ENCODE assay signal across 8 cellular contexts in the genomic region with DNA sequence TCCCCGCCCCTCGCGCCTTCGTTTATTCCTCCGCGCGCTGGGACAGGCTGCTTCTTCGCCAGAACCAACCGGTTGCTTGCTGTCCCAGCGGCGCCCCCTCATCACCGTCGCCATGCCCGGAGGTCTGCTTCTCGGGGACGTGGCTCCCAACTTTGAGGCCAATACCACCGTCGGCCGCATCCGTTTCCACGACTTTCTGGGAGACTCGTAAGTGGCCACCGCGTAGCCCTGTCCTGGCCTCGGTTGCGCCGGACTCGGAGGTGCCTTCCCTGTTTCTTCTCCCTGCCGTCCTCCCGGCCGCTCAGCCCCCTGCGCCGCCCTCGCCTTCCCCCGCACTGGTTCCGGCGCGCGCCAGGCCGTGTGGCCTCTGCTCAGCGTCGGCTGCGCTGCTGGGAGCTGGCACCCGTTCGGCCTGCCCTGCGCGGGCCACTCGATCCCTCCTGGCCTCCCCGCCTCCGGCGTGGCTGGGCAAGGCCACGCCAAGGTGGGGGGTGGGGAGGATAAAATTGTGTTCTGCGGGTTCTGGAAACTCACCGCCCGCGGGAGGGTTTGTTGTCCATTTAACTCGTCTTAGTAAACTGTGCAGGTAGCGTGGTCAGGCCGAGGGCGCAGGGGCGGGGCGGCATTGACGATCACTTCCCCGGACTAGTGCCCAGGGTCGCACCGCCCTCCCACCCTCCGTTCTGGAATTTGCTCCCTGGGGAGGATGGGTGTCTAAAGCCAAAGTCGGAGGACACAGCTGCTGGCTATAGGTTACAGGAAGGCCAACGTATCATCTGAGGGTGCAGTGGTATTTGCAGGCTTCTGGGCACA. TPM values are rescaled to one million over a fixed set of nuclear protein-coding genes. Genes with fewer than 3 reads are reported as not detected.
A peak's percentile ranks its signal among the peaks of the same experiment; 100 is the strongest.
DNase-seq lines count a peak whose midpoint lies in the region; ATAC-seq and TF ChIP-seq lines count a peak whose summit lies in the region.

A gene with protein sequence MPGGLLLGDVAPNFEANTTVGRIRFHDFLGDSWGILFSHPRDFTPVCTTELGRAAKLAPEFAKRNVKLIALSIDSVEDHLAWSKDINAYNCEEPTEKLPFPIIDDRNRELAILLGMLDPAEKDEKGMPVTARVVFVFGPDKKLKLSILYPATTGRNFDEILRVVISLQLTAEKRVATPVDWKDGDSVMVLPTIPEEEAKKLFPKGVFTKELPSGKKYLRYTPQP (plus strand): TSS at position 50 of the 813 bp plus-strand sequence. CDS start 63 bp downstream, at position 113.

- peak within 1 kb of the TSS; percentile 86 for H3K27ac ChIP-seq in CD4-positive, CD25-positive, alpha-beta regulatory T cell (ENCODE audit: insufficient read depth, low read length, poor library complexity, severe bottlenecking)
- peak within 1 kb of the TSS; percentile 92 to 99 (median 98) for H3K27ac ChIP-seq in esophagus squamous epithelium
- H3K27ac ChIP-seq in tibial artery = peak within 1 kb of the TSS; percentile 99 to 100

- peak within 1 kb of the TSS; percentile 49 to 91 (median 70) for H3K27ac Mint-ChIP-seq in CD4-positive, CD25-positive, alpha-beta regulatory T cell
- H3K27ac Mint-ChIP-seq in activated CD8-positive, alpha-beta memory T cell treated with anti-CD3 and anti-CD28 coated beads, Interleukin-2, amount 10 ng/mL, durations not matched to agents 7 days and 5 days = peak within 1 kb of the TSS; percentile 94

- H3K4me3 ChIP-seq in CD4-positive, CD25-positive, alpha-beta regulatory T cell (ENCODE audit: low read depth, low read length) = peak within 1 kb of the TSS; percentile 89
- H3K4me3 ChIP-seq in esophagus squamous epithelium (peak within 1 kb of the TSS; percentile 70 to 92 (median 88)), tibial artery (peak within 1 kb of the TSS; percentile 90 to 97)

- intact Hi-C loops in esophagus squamous epithelium (cut with DNase I) = no loop called here
- intact Hi-C loops in tibial artery (cut with DNase I; ENCODE audit: low total_unique reads) = loop anchor here (2.0 to 10.0 kb wide), 5 partner anchors 45 to 547 kb away; a partner anchor contains a TSS

- TF ChIP-seq CTCF in esophagus squamous epithelium (IDR thresholded peaks at IDR 0.05) (peak in 1 of 6 experiments; percentile 4), tibial artery (IDR thresholded peaks at IDR 0.05) (peak in 1 of 2 experiments; percentile 12)

- peak; percentile 7 to 11 for ATAC-seq in CD4-positive, CD25-positive, alpha-beta regulatory T cell (ENCODE audit: low read depth in 2 of 2)
- ATAC-seq in GM19043 (IDR thresholded peaks at IDR 0.05; ENCODE audit: low read depth, unreplicated experiment) (peak; percentile 41), HG03196 (IDR thresholded peaks at IDR 0.05; ENCODE audit: unreplicated experiment) (peak; percentile 65)
- ATAC-seq in activated CD8-positive, alpha-beta memory T cell treated with anti-CD3 and anti-CD28 coated beads, Interleukin-2, amount 10 ng/mL, durations not matched to agents 7 days and 5 days = peak; percentile 74

- no peaks in the 10 kb centered on the region for H3K27me3 ChIP-seq in CD4-positive, CD25-positive, alpha-beta regulatory T cell (ENCODE audit: control insufficient read depth, insufficient read depth, low read length)
- H3K27me3 ChIP-seq in esophagus squamous epithelium (no peaks in the 10 kb centered on the region), tibial artery (no peaks in the 10 kb centered on the region)

- CTCF ChIA-PET in activated CD8-positive, alpha-beta memory T cell treated with anti-CD3 and anti-CD28 coated beads, Interleukin-2, amount 10 ng/mL, durations not matched to agents 7 days and 5 days (lab: Charles Lee) = interaction anchor here (1.2 to 4.2 kb wide), 5 partner anchors 10 to 347 kb away, joined by 4 to 18 read pairs (median 14); a partner anchor contains a TSS

- H3K4me1 Mint-ChIP-seq in CD4-positive, CD25-positive, alpha-beta regulatory T cell = peaks cover 46 to 69% (median 57%) of the 10 kb centered on the region in 4 donors
- peaks cover 58% of the 10 kb centered on the region for H3K4me1 Mint-ChIP-seq in activated CD8-positive, alpha-beta memory T cell treated with anti-CD3 and anti-CD28 coated beads, Interleukin-2, amount 10 ng/mL, durations not matched to agents 7 days and 5 days

- peaks cover 44% of the 10 kb centered on the region for H3K4me1 ChIP-seq in CD4-positive, CD25-positive, alpha-beta regulatory T cell (ENCODE audit: control insufficient read depth, insufficient read depth, low read length, poor library complexity, severe bottlenecking)
- H3K4me1 ChIP-seq in esophagus squamous epithelium (peaks cover 41 to 70% (median 47%) of the 10 kb centered on the region in 3 donors), tibial artery (peaks cover 0 to 61% (median 38%) of the 10 kb centered on the region in 4 donors)

- peak in 3 of 4 donors; percentile 64 to 81 (median 77) for TF ChIP-seq POLR2A in esophagus squamous epithelium (IDR thresholded peaks at IDR 0.05)

- H3K36me3 ChIP-seq in CD4-positive, CD25-positive, alpha-beta regulatory T cell (ENCODE audit: control insufficient read depth, insufficient read depth, low read length) = peaks cover 23% of the 10 kb centered on the region
- peaks cover 11 to 25% (median 14%) of the 10 kb centered on the region in 3 donors for H3K36me3 ChIP-seq in esophagus squamous epithelium
- peaks cover 15 to 25% (median 21%) of the 10 kb centered on the region in 3 donors for H3K36me3 ChIP-seq in tibial artery

- no peaks in the 10 kb centered on the region for H3K9me3 Mint-ChIP-seq in CD4-positive, CD25-positive, alpha-beta regulatory T cell
- no peaks in the 10 kb centered on the region for H3K9me3 Mint-ChIP-seq in activated CD8-positive, alpha-beta memory T cell treated with anti-CD3 and anti-CD28 coated beads, Interleukin-2, amount 10 ng/mL, durations not matched to agents 7 days and 5 days (ENCODE audit: low read depth)

- WGBS in esophagus squamous epithelium, 2 donors = 0% methylated on average over 1 to 14 of the region's 69 CpGs

- DNase-seq in CD4-positive, CD25-positive, alpha-beta regulatory T cell = peak in 2 of 3 donors; percentile 77 to 80
- DNase-seq in NCI-H69 (lab: John Stamatoyannopoulos, UW) (peak; percentile 85), esophagus squamous epithelium (lab: John Stamatoyannopoulos, UW) (peak; percentile 77), myocyte (ENCODE audit: low read depth) (peak; percentile 89), tibial artery (peak; percentile 90 to 94)
- peak; percentile 91 for DNase-seq in activated CD8-positive, alpha-beta memory T cell treated with anti-CD3 and anti-CD28 coated beads, Interleukin-2, amount 10 ng/mL, durations not matched to agents 7 days and 5 days

- H3K4me3 Mint-ChIP-seq in CD4-positive, CD25-positive, alpha-beta regulatory T cell = peak within 1 kb of the TSS; percentile 91 to 94 (median 92)
- peak within 1 kb of the TSS; percentile 87 for H3K4me3 Mint-ChIP-seq in activated CD8-positive, alpha-beta memory T cell treated with anti-CD3 and anti-CD28 coated beads, Interleukin-2, amount 10 ng/mL, durations not matched to agents 7 days and 5 days

- no peaks in the 10 kb centered on the region for H3K9me3 ChIP-seq in CD4-positive, CD25-positive, alpha-beta regulatory T cell (ENCODE audit: control insufficient read depth in 2 of 2, low read length in 2 of 2)
- H3K9me3 ChIP-seq in esophagus squamous epithelium = no peaks in the 10 kb centered on the region
- H3K9me3 ChIP-seq in tibial artery = no peaks in the 10 kb centered on the region

- H3K36me3 Mint-ChIP-seq in CD4-positive, CD25-positive, alpha-beta regulatory T cell = peaks cover 23% of the 10 kb centered on the region
- peaks cover 48% of the 10 kb centered on the region for H3K36me3 Mint-ChIP-seq in activated CD8-positive, alpha-beta memory T cell treated with anti-CD3 and anti-CD28 coated beads, Interleukin-2, amount 10 ng/mL, durations not matched to agents 7 days and 5 days

- H3K27me3 Mint-ChIP-seq in CD4-positive, CD25-positive, alpha-beta regulatory T cell = no peaks in the 10 kb centered on the region
- no peaks in the 10 kb centered on the region for H3K27me3 Mint-ChIP-seq in activated CD8-positive, alpha-beta memory T cell treated with anti-CD3 and anti-CD28 coated beads, Interleukin-2, amount 10 ng/mL, durations not matched to agents 7 days and 5 days

RNA-seq across cellular contexts. Expression of the gene that starts here (rescaled TPM):
- 75.6 TPM for total RNA-seq in CD4-positive, CD25-positive, alpha-beta regulatory T cell
- polyA plus RNA-seq in CD4-positive, CD25-positive, alpha-beta regulatory T cell = 100 to 1,000 TPM in 3 of 4 donors, 10 to 100 TPM in 1; 93.3 to 166 (median 141) TPM
- total RNA-seq in activated CD8-positive, alpha-beta memory T cell treated with anti-CD3 and anti-CD28 coated beads, Interleukin-2, amount 10 ng/mL, durations not matched to agents 7 days and 5 days = 100 to 1,000 TPM; 123 to 153 TPM
- 100 to 1,000 TPM; 141 to 247 (median 175) TPM for total RNA-seq in esophagus squamous epithelium
- total RNA-seq in myocyte = 409 and 601 TPM in 2 replicates
- 380 TPM for polyA plus RNA-seq in myocyte (2012)

Comparison
In these comparisons a context has a peak if more than half of its experiments do, and no peak if none do; other contexts are left out.
1. Peak in every context shown above with its lines: DNase-seq, ATAC-seq, H3K4me3 ChIP-seq and H3K27ac ChIP-seq.
2. ATAC-seq: peak in every context shown above with its lines; median percentile 74 in activated CD8-positive, alpha-beta memory T cell treated with anti-CD3 and anti-CD28 coated beads, Interleukin-2, amount 10 ng/mL, durations not matched to agents 7 days and 5 days; 65 in HG03196; 41 in GM19043; 9 in CD4-positive, CD25-positive, alpha-beta regulatory T cell.